ENCODE assay signal across 1 cellular context in the genomic region with DNA sequence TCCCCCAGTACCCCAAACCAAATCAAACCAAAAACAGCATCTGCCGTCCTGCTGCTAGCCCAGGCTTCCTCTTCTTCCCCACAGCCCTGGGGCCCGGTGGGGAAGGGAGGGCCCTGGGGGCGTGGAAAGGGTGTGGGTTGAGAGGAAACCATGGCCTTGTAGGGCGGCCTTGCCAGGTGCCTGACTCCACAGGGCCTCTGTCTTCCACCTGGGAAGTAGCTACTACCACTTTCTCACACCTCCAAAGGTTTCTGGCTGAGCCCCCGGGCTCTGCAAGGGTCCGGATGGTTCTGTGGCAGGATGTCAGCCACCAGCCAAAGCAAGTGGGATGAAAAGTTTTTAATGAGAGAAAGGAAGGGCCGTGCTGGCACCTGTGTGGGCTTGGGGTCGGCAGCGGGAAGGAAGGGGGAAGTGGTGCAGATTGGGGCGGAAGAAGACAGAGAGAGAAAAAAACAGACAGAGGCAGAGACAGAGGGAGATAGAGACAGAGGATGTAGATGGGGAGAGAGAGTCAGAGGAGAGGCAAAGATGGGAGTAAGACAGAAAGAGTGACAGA.
TF ChIP-seq lines count a peak whose summit lies in the region.

No MANE protein-coding gene starts in this region.

TF ChIP-seq in SK-N-SH, 30 proteins besides CTCF, POLR2A, EP300 and RAD21 (continued from another document):
- TF ChIP-seq EZH2phosphoT487 (IDR thresholded peaks at IDR 0.05; ENCODE audit: borderline replicate concordance, low read depth) (no peak), NRF1 (IDR thresholded peaks at IDR 0.05; ENCODE audit: low read depth, low read length) (no peak), RCOR1 (IDR thresholded peaks at IDR 0.05; ENCODE audit: low read length) (no peak), TAF1 (IDR thresholded peaks at IDR 0.05; ENCODE audit: borderline replicate concordance, low read depth, low read length) (no peak), GATA2 (CRISPR knock-in tag; IDR thresholded peaks at IDR 0.05) (no peak), ELF1 (IDR thresholded peaks at IDR 0.05) (no peak), FOSL2 (IDR thresholded peaks at IDR 0.05; ENCODE audit: borderline replicate concordance, low read depth) (no peak), MEF2A (IDR thresholded peaks at IDR 0.05; ENCODE audit: borderline replicate concordance, low read depth) (no peak), TCF12 (IDR thresholded peaks at IDR 0.05) (no peak), TEAD4 (IDR thresholded peaks at IDR 0.05; ENCODE audit: borderline replicate concordance, insufficient read depth) (no peak), POLR2AphosphoS5 (IDR thresholded peaks at IDR 0.05; ENCODE audit: low read depth, low read length) (no peak)
- TF ChIP-seq, protein P1, sequence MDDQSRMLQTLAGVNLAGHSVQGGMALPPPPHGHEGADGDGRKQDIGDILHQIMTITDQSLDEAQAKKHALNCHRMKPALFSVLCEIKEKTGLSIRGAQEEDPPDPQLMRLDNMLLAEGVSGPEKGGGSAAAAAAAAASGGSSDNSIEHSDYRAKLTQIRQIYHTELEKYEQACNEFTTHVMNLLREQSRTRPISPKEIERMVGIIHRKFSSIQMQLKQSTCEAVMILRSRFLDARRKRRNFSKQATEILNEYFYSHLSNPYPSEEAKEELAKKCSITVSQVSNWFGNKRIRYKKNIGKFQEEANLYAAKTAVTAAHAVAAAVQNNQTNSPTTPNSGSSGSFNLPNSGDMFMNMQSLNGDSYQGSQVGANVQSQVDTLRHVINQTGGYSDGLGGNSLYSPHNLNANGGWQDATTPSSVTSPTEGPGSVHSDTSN (IDR thresholded peaks at IDR 0.05), result no peak
- TF ChIP-seq, protein P2, sequence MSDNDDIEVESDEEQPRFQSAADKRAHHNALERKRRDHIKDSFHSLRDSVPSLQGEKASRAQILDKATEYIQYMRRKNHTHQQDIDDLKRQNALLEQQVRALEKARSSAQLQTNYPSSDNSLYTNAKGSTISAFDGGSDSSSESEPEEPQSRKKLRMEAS (IDR thresholded peaks at IDR 0.05; ENCODE audit: low read depth), result no peak
- TF ChIP-seq, protein P3, sequence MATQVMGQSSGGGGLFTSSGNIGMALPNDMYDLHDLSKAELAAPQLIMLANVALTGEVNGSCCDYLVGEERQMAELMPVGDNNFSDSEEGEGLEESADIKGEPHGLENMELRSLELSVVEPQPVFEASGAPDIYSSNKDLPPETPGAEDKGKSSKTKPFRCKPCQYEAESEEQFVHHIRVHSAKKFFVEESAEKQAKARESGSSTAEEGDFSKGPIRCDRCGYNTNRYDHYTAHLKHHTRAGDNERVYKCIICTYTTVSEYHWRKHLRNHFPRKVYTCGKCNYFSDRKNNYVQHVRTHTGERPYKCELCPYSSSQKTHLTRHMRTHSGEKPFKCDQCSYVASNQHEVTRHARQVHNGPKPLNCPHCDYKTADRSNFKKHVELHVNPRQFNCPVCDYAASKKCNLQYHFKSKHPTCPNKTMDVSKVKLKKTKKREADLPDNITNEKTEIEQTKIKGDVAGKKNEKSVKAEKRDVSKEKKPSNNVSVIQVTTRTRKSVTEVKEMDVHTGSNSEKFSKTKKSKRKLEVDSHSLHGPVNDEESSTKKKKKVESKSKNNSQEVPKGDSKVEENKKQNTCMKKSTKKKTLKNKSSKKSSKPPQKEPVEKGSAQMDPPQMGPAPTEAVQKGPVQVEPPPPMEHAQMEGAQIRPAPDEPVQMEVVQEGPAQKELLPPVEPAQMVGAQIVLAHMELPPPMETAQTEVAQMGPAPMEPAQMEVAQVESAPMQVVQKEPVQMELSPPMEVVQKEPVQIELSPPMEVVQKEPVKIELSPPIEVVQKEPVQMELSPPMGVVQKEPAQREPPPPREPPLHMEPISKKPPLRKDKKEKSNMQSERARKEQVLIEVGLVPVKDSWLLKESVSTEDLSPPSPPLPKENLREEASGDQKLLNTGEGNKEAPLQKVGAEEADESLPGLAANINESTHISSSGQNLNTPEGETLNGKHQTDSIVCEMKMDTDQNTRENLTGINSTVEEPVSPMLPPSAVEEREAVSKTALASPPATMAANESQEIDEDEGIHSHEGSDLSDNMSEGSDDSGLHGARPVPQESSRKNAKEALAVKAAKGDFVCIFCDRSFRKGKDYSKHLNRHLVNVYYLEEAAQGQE (IDR thresholded peaks at IDR 0.05; ENCODE audit: low read depth, low read length), result no peak
- TF ChIP-seq, protein P4, sequence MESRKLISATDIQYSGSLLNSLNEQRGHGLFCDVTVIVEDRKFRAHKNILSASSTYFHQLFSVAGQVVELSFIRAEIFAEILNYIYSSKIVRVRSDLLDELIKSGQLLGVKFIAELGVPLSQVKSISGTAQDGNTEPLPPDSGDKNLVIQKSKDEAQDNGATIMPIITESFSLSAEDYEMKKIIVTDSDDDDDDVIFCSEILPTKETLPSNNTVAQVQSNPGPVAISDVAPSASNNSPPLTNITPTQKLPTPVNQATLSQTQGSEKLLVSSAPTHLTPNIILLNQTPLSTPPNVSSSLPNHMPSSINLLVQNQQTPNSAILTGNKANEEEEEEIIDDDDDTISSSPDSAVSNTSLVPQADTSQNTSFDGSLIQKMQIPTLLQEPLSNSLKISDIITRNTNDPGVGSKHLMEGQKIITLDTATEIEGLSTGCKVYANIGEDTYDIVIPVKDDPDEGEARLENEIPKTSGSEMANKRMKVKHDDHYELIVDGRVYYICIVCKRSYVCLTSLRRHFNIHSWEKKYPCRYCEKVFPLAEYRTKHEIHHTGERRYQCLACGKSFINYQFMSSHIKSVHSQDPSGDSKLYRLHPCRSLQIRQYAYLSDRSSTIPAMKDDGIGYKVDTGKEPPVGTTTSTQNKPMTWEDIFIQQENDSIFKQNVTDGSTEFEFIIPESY (IDR thresholded peaks at IDR 0.05; ENCODE audit: borderline replicate concordance, low read depth), result no peak
- TF ChIP-seq, protein P5, sequence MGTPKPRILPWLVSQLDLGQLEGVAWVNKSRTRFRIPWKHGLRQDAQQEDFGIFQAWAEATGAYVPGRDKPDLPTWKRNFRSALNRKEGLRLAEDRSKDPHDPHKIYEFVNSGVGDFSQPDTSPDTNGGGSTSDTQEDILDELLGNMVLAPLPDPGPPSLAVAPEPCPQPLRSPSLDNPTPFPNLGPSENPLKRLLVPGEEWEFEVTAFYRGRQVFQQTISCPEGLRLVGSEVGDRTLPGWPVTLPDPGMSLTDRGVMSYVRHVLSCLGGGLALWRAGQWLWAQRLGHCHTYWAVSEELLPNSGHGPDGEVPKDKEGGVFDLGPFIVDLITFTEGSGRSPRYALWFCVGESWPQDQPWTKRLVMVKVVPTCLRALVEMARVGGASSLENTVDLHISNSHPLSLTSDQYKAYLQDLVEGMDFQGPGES (IDR thresholded peaks at IDR 0.05; ENCODE audit: low read depth, low read length), result no peak
